ENCODE assay signal across 21 cellular contexts in the genomic region with DNA sequence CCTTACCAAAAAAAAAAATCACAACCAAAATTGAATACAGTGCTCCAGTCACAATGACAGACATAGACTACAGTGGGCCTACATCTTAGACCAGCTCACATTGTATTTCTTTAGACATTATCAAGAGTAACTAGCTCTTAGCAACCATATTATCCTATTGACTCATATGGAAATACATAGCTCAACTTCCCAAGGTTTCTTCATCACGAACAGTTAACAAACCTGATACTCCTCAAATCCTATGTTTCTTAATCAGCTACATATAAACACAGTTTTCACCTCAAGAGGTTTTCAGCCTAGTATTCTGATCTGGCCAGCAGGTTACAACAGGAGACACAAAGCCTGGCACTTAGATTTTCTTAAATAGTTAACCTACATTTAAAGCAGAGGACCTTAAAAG. TPM values are rescaled to one million over a fixed set of nuclear protein-coding genes. Genes with fewer than 3 reads are reported as not detected.
DNase-seq lines count a peak whose midpoint lies in the region; ATAC-seq, FAIRE-seq and TF ChIP-seq lines count a peak whose summit lies in the region.
"Had no signal": no experiment of that assay in that cellular context is flagged by ENCODE, and none has a peak within 500 bp of the region (broad histone marks: within the 10 kb centered on the region; RNA-seq: fewer than 3 reads in every experiment).

No MANE protein-coding gene starts in this region.

- ATAC-seq in T-helper 17 cell: no peak

- H3K36me3 Mint-ChIP-seq in activated naive CD4-positive, alpha-beta T cell treated with anti-CD3 and anti-CD28 coated beads, Interleukin-2, amount 50 U/mL, for 24 hours: peaks cover 17% of the 10 kb centered on the region
- H3K36me3 Mint-ChIP-seq in T-helper 17 cell (ENCODE audit: low read depth): peaks cover 13% of the 10 kb centered on the region

- no peak overlapping the region for H3K4me3 Mint-ChIP-seq in activated naive CD4-positive, alpha-beta T cell treated with anti-CD3 and anti-CD28 coated beads, Interleukin-2, amount 50 U/mL, for 24 hours
- no peak overlapping the region for H3K4me3 Mint-ChIP-seq in T-helper 17 cell
- H3K4me3 Mint-ChIP-seq: B cell, CD14-positive monocyte had no signal

- H3K4me3 ChIP-seq in bronchial epithelial cell (ENCODE audit: low read depth, low read length): no peak overlapping the region
- H3K4me3 ChIP-seq: PC-9 had no signal

- FAIRE-seq in bronchial epithelial cell (lab: Jason Lieb, UNC): no peak
- FAIRE-seq: A204.1, H1 had no signal

- H3K27ac Mint-ChIP-seq in activated naive CD4-positive, alpha-beta T cell treated with anti-CD3 and anti-CD28 coated beads, Interleukin-2, amount 50 U/mL, for 24 hours: peak overlapping the region; percentile 55
- H3K27ac Mint-ChIP-seq in T-helper 17 cell: peak overlapping the region; percentile 37
- H3K27ac Mint-ChIP-seq: B cell had no signal

- H3K4me1 Mint-ChIP-seq in activated naive CD4-positive, alpha-beta T cell treated with anti-CD3 and anti-CD28 coated beads, Interleukin-2, amount 50 U/mL, for 24 hours: peaks cover 4% of the 10 kb centered on the region
- peaks cover 17% of the 10 kb centered on the region for H3K4me1 Mint-ChIP-seq in T-helper 17 cell
- H3K4me1 Mint-ChIP-seq: B cell, CD14-positive monocyte had no signal

- H3K27me3 ChIP-seq in bronchial epithelial cell (ENCODE audit: control insufficient read depth, insufficient read depth, low read length): no peaks in the 10 kb centered on the region

- H3K9me3 ChIP-seq in T-helper 17 cell (ENCODE audit: control insufficient read depth, low read length, poor library complexity, severe bottlenecking): no peaks in the 10 kb centered on the region
- H3K9me3 ChIP-seq: SK-N-SH had no signal

- TF ChIP-seq CTCF in bronchial epithelial cell (IDR thresholded peaks at IDR 0.05; ENCODE audit: insufficient read depth, low read length, severe bottlenecking): no peak

- no peaks in the 10 kb centered on the region for H3K27me3 Mint-ChIP-seq in activated naive CD4-positive, alpha-beta T cell treated with anti-CD3 and anti-CD28 coated beads, Interleukin-2, amount 50 U/mL, for 24 hours
- H3K27me3 Mint-ChIP-seq in T-helper 17 cell: no peaks in the 10 kb centered on the region
- H3K27me3 Mint-ChIP-seq: B cell had no signal

- DNase-seq in activated naive CD4-positive, alpha-beta T cell treated with anti-CD3 and anti-CD28 coated beads, Interleukin-2, amount 50 U/mL, for 16 hours: no peak
- DNase-seq in T-helper 17 cell (no peak), bronchial epithelial cell (ENCODE audit: low read depth) (peak; percentile 67), HPDE6-E6E7 (ENCODE audit: extremely low spot score) (no peak), NCI-H1930 (lab: John Stamatoyannopoulos, UW) (no peak), dedifferentiated amniotic fluid mesenchymal stem cell (ENCODE audit: extremely low spot score) (no peak)
- DNase-seq: GF-D8, NCI-H1092 treated with DMSO at 0.1 percent for 48 hours, NCI-H1436 treated with DMSO at 0.1 percent for 48 hours, NCI-H2029, NCI-H2227 treated with DMSO at 0.1 percent for 48 hours, NCI-H510A treated with DMSO at 0.1 percent for 48 hours, NCI-H748 treated with DMSO at 0.1 percent for 48 hours, SIG-M5, SK-N-SH had no signal

- peaks cover 5% of the 10 kb centered on the region for H3K36me3 ChIP-seq in bronchial epithelial cell (ENCODE audit: control insufficient read depth, insufficient read depth, low read length)

- no peaks in the 10 kb centered on the region for H3K9me3 Mint-ChIP-seq in activated naive CD4-positive, alpha-beta T cell treated with anti-CD3 and anti-CD28 coated beads, Interleukin-2, amount 50 U/mL, for 24 hours

RNA-seq across cellular contexts. Expression of gene CMC2, which starts 29.7 kb away (rescaled TPM):
- total RNA-seq in T-helper 17 cell (10 to 100 TPM; 78.3 to 86.6 TPM), bronchial epithelial cell (25.0 and 72.2 TPM in 2 replicates)

RNA-seq across cellular contexts. Expression of gene CENPN, which starts 30.1 kb away (rescaled TPM):
- 10 to 100 TPM in 1 of 2 donors, 1 to 10 TPM in 1; 8.8 to 14.8 TPM for total RNA-seq in T-helper 17 cell
- total RNA-seq in bronchial epithelial cell: 3.9 and 8.6 TPM in 2 replicates

RNA-seq across cellular contexts. Expression of gene ATMIN, which starts 58.7 kb away (rescaled TPM):
- total RNA-seq in T-helper 17 cell (10 to 100 TPM; 31.3 to 31.5 TPM), bronchial epithelial cell (41.3 and 42.5 TPM in 2 replicates)
